Comparison of ENCODE assay signal across 10 cellular contexts in genomic region chr9:92506184-92506857, GRCh38. TPM values are rescaled to one million over a fixed set of nuclear protein-coding genes. Genes with fewer than 3 reads are reported as not detected.
DNase-seq lines count a peak whose midpoint lies in the region; ATAC-seq and TF ChIP-seq lines count a peak whose summit lies in the region.
"Had no signal": no experiment of that assay in that cellular context is flagged by ENCODE, and none has a peak within 500 bp of the region (broad histone marks: within the 10 kb centered on the region; RNA-seq: fewer than 3 reads in every experiment).

No MANE protein-coding gene starts in this region.

- H3K27me3 ChIP-seq in gastrocnemius medialis (no peaks in the 10 kb centered on the region), prostate gland (replicated peaks; ENCODE audit: insufficient read depth) (no peaks in the 10 kb centered on the region)

- H3K27ac ChIP-seq in gastrocnemius medialis (peak overlapping the region in 1 of 4 donors; percentile 42), prostate gland (peak overlapping the region in 1 of 2 donors; percentile 12)

- ATAC-seq in gastrocnemius medialis, result peak; percentile 59 to 67
- ATAC-seq: activated CD8-positive, alpha-beta T cell treated with anti-CD3 and anti-CD28 coated beads, Interleukin-2, amount 10 ng/mL, durations not matched to agents 7 days and 5 days had no signal

- intact Hi-C loops in gastrocnemius medialis (cut with DNase I; ENCODE audit: low total_unique reads) (loop anchor here (10.0 kb wide), 1 partner anchor 128 kb away; no protein-coding TSS in a partner anchor), prostate gland (cut with DNase I) (no loop called here), posterior vena cava (cut with DNase I) (loop anchor here in 1 of 2 donors (10.0 kb wide), 1 partner anchor 108 kb away; no protein-coding TSS in a partner anchor)

- H3K4me1 ChIP-seq in gastrocnemius medialis (peaks cover 9 to 12% of the 10 kb centered on the region in 2 donors), prostate gland (replicated peaks) (no peaks in the 10 kb centered on the region)

- DNase-seq in Daoy (ENCODE audit: low read depth) (peak; percentile 88), amniotic epithelial cell (ENCODE audit: low read depth) (peak; percentile 94), globus pallidus (ENCODE audit: low spot score) (peak; percentile 8), gastrocnemius medialis (peak; percentile 18 to 51), prostate gland (ENCODE audit: low spot score) (no peak), posterior vena cava (ENCODE audit: low spot score) (no peak), DMS53 (lab: John Stamatoyannopoulos, UW) (no peak), GM13976 (ENCODE audit: low spot score) (no peak)
- DNase-seq: activated CD8-positive, alpha-beta T cell treated with anti-CD3 and anti-CD28 coated beads, Interleukin-2, amount 10 ng/mL, durations not matched to agents 7 days and 5 days; effector CD8-positive, alpha-beta T cell had no signal

- no peak for TF ChIP-seq POLR2A in gastrocnemius medialis (IDR thresholded peaks at IDR 0.05)
- no peak for TF ChIP-seq POLR2A in prostate gland (IDR thresholded peaks at IDR 0.05)

- 59% methylated on average over 3 of the region's 3 CpGs for WGBS in prostate gland

- no peak overlapping the region for H3K4me3 ChIP-seq in gastrocnemius medialis
- H3K4me3 ChIP-seq in prostate gland, result no peak overlapping the region

- H3K9me3 ChIP-seq in gastrocnemius medialis (no peaks in the 10 kb centered on the region), prostate gland (no peaks in the 10 kb centered on the region)

- no peaks in the 10 kb centered on the region for H3K36me3 ChIP-seq in gastrocnemius medialis
- H3K36me3 ChIP-seq in prostate gland, result no peaks in the 10 kb centered on the region

- no peak for TF ChIP-seq CTCF in gastrocnemius medialis (IDR thresholded peaks at IDR 0.05 in 4 of 5, conservative IDR thresholded peaks at IDR 0.05 in 1 of 5)
- TF ChIP-seq CTCF in prostate gland (IDR thresholded peaks at IDR 0.05), result no peak
- no peak for TF ChIP-seq CTCF in GM13976 (IDR thresholded peaks at IDR 0.05; ENCODE audit: borderline replicate concordance, control extremely low read depth, extremely low read depth, insufficient read depth, missing control alignments)

- in situ Hi-C loops in gastrocnemius medialis (cut with MboI; ENCODE audit: low sequenced_read_pairs in 4 of 4), result loop anchor here in 1 of 4 donors (25.0 kb wide), 1 partner anchor 106 kb away; no protein-coding TSS in a partner anchor
- in situ Hi-C loops in GM13976 (cut with MboI; ENCODE audit: low sequenced_read_pairs, unreplicated experiment), result no loop called here

RNA-seq across cellular contexts. Expression of gene ASPN, which starts 24.0 kb away (rescaled TPM):
- total RNA-seq in Daoy (2014; rRNA removed; shearing (Covaris generic)), result not detected in 2 replicates
- total RNA-seq in gastrocnemius medialis, result 1 to 10 TPM; 1.4 to 4.2 (median 3.1) TPM
- total RNA-seq in prostate gland, result 1 to 10 TPM in 1 of 2 donors, under 1 TPM in 1; 0.68 to 1.8 TPM
- 10 to 100 TPM; 22.5 to 34.5 TPM for total RNA-seq in posterior vena cava
- total RNA-seq: activated CD8-positive, alpha-beta T cell treated with anti-CD3 and anti-CD28 coated beads, Interleukin-2, amount 10 ng/mL, durations not matched to agents 7 days and 5 days had no signal

RNA-seq across cellular contexts. Expression of gene ECM2, which starts 29.5 kb away (rescaled TPM):
- total RNA-seq in Daoy (2014; rRNA removed; shearing (Covaris generic)), result 0.15 and 0.17 TPM in 2 replicates
- total RNA-seq in gastrocnemius medialis, result 1 to 10 TPM; 1.5 to 9.7 (median 3.9) TPM
- 10 to 100 TPM in 1 of 2 donors, 1 to 10 TPM in 1; 2.6 to 14.1 TPM for total RNA-seq in prostate gland
- total RNA-seq in posterior vena cava, result 10 to 100 TPM; 27.6 to 46.1 TPM
- total RNA-seq: activated CD8-positive, alpha-beta T cell treated with anti-CD3 and anti-CD28 coated beads, Interleukin-2, amount 10 ng/mL, durations not matched to agents 7 days and 5 days had no signal

Comparison
In these comparisons a context has a peak if more than half of its experiments do, and no peak if none do; other contexts are left out.
1. DNase-seq: peak in Daoy (single experiment), amniotic epithelial cell (single experiment), globus pallidus (single experiment) and gastrocnemius medialis (2 of 2); none in prostate gland (single experiment), posterior vena cava (single experiment), DMS53 (single experiment) and GM13976 (single experiment).
2. RNA of gene ASPN, which starts 24.0 kb away (total RNA-seq): 22.5 to 34.5 TPM in posterior vena cava; 1.4 to 4.2 TPM in gastrocnemius medialis, 0.68 to 1.8 TPM in prostate gland and not detected in Daoy; every median in the first group is over 4 times any median in the second.